ENCODE assay signal across 17 cellular contexts in genomic region chr15:67196222-67196621, GRCh38. TPM values are rescaled to one million over a fixed set of nuclear protein-coding genes. Genes with fewer than 3 reads are reported as not detected.
DNase-seq lines count a peak whose midpoint lies in the region; ATAC-seq and TF ChIP-seq lines count a peak whose summit lies in the region.
"Had no signal": no experiment of that assay in that cellular context is flagged by ENCODE, and none has a peak within 500 bp of the region (broad histone marks: within the 10 kb centered on the region; RNA-seq: fewer than 3 reads in every experiment).

No MANE protein-coding gene starts in this region.

- DNase-seq in activated T-cell treated with anti-CD3 and anti-CD28 coated beads, Interleukin-2, amount 50 U/mL, for 24 hours: no peak
- DNase-seq in activated T-cell treated with anti-CD3 and anti-CD28 coated beads for 4 hours (no peak), HFFc6 (no peak), coronary artery (ENCODE audit: low spot score) (no peak), adrenal gland (no peak), MM.1S (no peak)
- DNase-seq: ACHN; activated CD4-positive, CD25-positive, alpha-beta regulatory T cell treated with anti-CD3 and anti-CD28 coated beads, Interleukin-2, amount 50 U/mL, for 72 hours; Kasumi-1; left colon; NCI-H1694 treated with DMSO at 0.1 percent for 48 hours; NCI-H524; retina had no signal

- no peaks in the 10 kb centered on the region for H3K27me3 ChIP-seq in skeletal muscle satellite cell (ENCODE audit: control insufficient read depth, insufficient read depth, low read length)
- no peaks in the 10 kb centered on the region for H3K27me3 ChIP-seq in adrenal gland
- no peaks in the 10 kb centered on the region for H3K27me3 ChIP-seq in MM.1S (replicated peaks; ENCODE audit: insufficient read depth, low read length)
- H3K27me3 ChIP-seq: cardiac muscle cell, Peyer's patch had no signal

- no peaks in the 10 kb centered on the region for H3F3A ChIP-seq in MM.1S (ENCODE audit: insufficient read depth, low read length)

- H3K4me3 ChIP-seq in coronary artery (no peak overlapping the region), skeletal muscle satellite cell (ENCODE audit: low read length) (no peak overlapping the region), adrenal gland (no peak overlapping the region), MM.1S (ENCODE audit: low read length) (no peak overlapping the region)
- H3K4me3 ChIP-seq: cardiac muscle cell, Peyer's patch had no signal

- no peaks in the 10 kb centered on the region for H3K9me2 ChIP-seq in MM.1S (replicated peaks; ENCODE audit: insufficient read depth, low read length)

- peaks cover 45% of the 10 kb centered on the region for H3K4me1 ChIP-seq in skeletal muscle satellite cell (ENCODE audit: control insufficient read depth, insufficient read depth, low read length)
- H3K4me1 ChIP-seq in adrenal gland (replicated peaks in 1 of 2): peaks cover 6 to 11% of the 10 kb centered on the region in 2 donors
- H3K4me1 ChIP-seq in MM.1S (ENCODE audit: low read length): no peaks in the 10 kb centered on the region

- peak overlapping the region; percentile 24 to 55 for H3K27ac ChIP-seq in coronary artery
- H3K27ac ChIP-seq in adrenal gland: no peak overlapping the region
- H3K27ac ChIP-seq in MM.1S (ENCODE audit: low read length): no peak overlapping the region
- H3K27ac ChIP-seq: cardiac muscle cell had no signal

- intact Hi-C loops in adrenal gland (cut with DNase I): no loop called here

- 93 to 99% (median 97%) methylated on average over 6 of the region's 6 CpGs for WGBS in adrenal gland, 4 donors

- peaks cover 96% of the 10 kb centered on the region for H3K36me3 Mint-ChIP-seq in activated T-cell treated with anti-CD3 and anti-CD28 coated beads, Interleukin-2, amount 50 U/mL, for 24 hours (ENCODE audit: low read depth)
- peaks cover 77% of the 10 kb centered on the region for H3K36me3 Mint-ChIP-seq in HFFc6 (ENCODE audit: low read depth)

- peak overlapping the region; percentile 26 for H3K4me2 ChIP-seq in skeletal muscle satellite cell (ENCODE audit: low read length)
- H3K4me2 ChIP-seq in MM.1S (ENCODE audit: low read depth, low read length): no peak overlapping the region

- H3K9me3 ChIP-seq in skeletal muscle satellite cell (replicated peaks; ENCODE audit: low read length) (no peaks in the 10 kb centered on the region), adrenal gland (replicated peaks in 1 of 3) (no peaks in the 10 kb centered on the region), MM.1S (replicated peaks; ENCODE audit: insufficient read depth, low read length) (no peaks in the 10 kb centered on the region)
- H3K9me3 ChIP-seq: Peyer's patch had no signal

- peak overlapping the region; percentile 24 for H3K27ac Mint-ChIP-seq in activated T-cell treated with anti-CD3 and anti-CD28 coated beads, Interleukin-2, amount 50 U/mL, for 24 hours
- H3K27ac Mint-ChIP-seq in HFFc6: peak overlapping the region; percentile 79

- H3K4me3 Mint-ChIP-seq in activated T-cell treated with anti-CD3 and anti-CD28 coated beads, Interleukin-2, amount 50 U/mL, for 24 hours: no peak overlapping the region
- peak overlapping the region; percentile 21 for H3K4me3 Mint-ChIP-seq in HFFc6

- H3K9ac ChIP-seq in skeletal muscle satellite cell (ENCODE audit: low read depth, low read length) (peak overlapping the region; percentile 39), MM.1S (ENCODE audit: low read length) (no peak overlapping the region)

- no peak for ATAC-seq in HG03175 (IDR thresholded peaks at IDR 0.05; ENCODE audit: unreplicated experiment)

- H3K36me3 ChIP-seq in skeletal muscle satellite cell (ENCODE audit: insufficient read depth, low read length) (peaks cover 45% of the 10 kb centered on the region), adrenal gland (replicated peaks in 1 of 2) (peaks cover 0 to 2% of the 10 kb centered on the region in 2 donors), MM.1S (replicated peaks; ENCODE audit: insufficient read depth, low read length) (no peaks in the 10 kb centered on the region)

- no peaks in the 10 kb centered on the region for H3K9me3 Mint-ChIP-seq in activated T-cell treated with anti-CD3 and anti-CD28 coated beads, Interleukin-2, amount 50 U/mL, for 24 hours
- H3K9me3 Mint-ChIP-seq in HFFc6: peaks cover 8% of the 10 kb centered on the region; the same call in 1 of the 2 replicates

- no peaks in the 10 kb centered on the region for H4K20me1 ChIP-seq in MM.1S (ENCODE audit: insufficient read depth, low read length)

- no peak overlapping the region for H2AFZ ChIP-seq in MM.1S (ENCODE audit: low read length)

- H3K27me3 Mint-ChIP-seq in activated T-cell treated with anti-CD3 and anti-CD28 coated beads, Interleukin-2, amount 50 U/mL, for 24 hours: no peaks in the 10 kb centered on the region
- peaks cover 41% of the 10 kb centered on the region for H3K27me3 Mint-ChIP-seq in HFFc6 (ENCODE audit: insufficient read depth)

- peak; percentile 44; the same call in 1 of the 2 replicates for TF ChIP-seq CTCF in HFFc6 (IDR thresholded peaks at IDR 0.05)
- no peak for TF ChIP-seq CTCF in coronary artery (IDR thresholded peaks at IDR 0.05)
- TF ChIP-seq CTCF in adrenal gland (IDR thresholded peaks at IDR 0.05): no peak
- no peak for TF ChIP-seq CTCF in MM.1S (IDR thresholded peaks at IDR 0.05; ENCODE audit: low read length)

- TF ChIP-seq POLR2A in adrenal gland (IDR thresholded peaks at IDR 0.05): no peak

- H3K79me2 ChIP-seq in MM.1S (ENCODE audit: low read length): no peaks in the 10 kb centered on the region

- peaks cover 24% of the 10 kb centered on the region for H3K4me1 Mint-ChIP-seq in activated T-cell treated with anti-CD3 and anti-CD28 coated beads, Interleukin-2, amount 50 U/mL, for 24 hours (ENCODE audit: low read depth)
- peaks cover 71% of the 10 kb centered on the region for H3K4me1 Mint-ChIP-seq in HFFc6 (ENCODE audit: low read depth)

RNA-seq across cellular contexts. Expression of gene AAGAB, which starts 58.2 kb away (rescaled TPM):
- total RNA-seq in HFFc6 (2021; fragmentation: NEBNext Ultra II Directional; extraction: Animal tissue kit (Norgen Biotek cat#: 25700)): 10 to 100 TPM; 41.0 to 45.7 (median 42.0) TPM
- 42.6 and 47.4 TPM in 2 replicates for total RNA-seq in skeletal muscle satellite cell (2012; rRNA removed)
- 10 to 100 TPM; 20.1 to 47.6 (median 29.2) TPM for total RNA-seq in adrenal gland
- polyA plus RNA-seq in adrenal gland: 10 to 100 TPM; 12.4 to 63.7 (median 13.3) TPM

RNA-seq across cellular contexts. Expression of gene IQCH, which starts 58.4 kb away (rescaled TPM):
- total RNA-seq in HFFc6 (2021; fragmentation: NEBNext Ultra II Directional; extraction: Animal tissue kit (Norgen Biotek cat#: 25700)): 1 to 10 TPM; 1.1 to 2.2 (median 1.5) TPM
- 2.2 and 2.3 TPM in 2 replicates for total RNA-seq in skeletal muscle satellite cell (2012; rRNA removed)
- 1 to 10 TPM in 7 of 8 donors, under 1 TPM in 1; 0.93 to 7.3 (median 2.9) TPM for total RNA-seq in adrenal gland
- polyA plus RNA-seq in adrenal gland: 1 to 10 TPM in 1 of 3 donors, under 1 TPM in 2; 0.67 to 2.9 (median 0.97) TPM

Comparison
In these comparisons a context has a peak if more than half of its experiments do, and no peak if none do; other contexts are left out.
1. H3K27ac ChIP-seq: peak in coronary artery (2 of 2); none in adrenal gland (0 of 5) and MM.1S (single experiment).